Comparison of ENCODE assay signal across 17 cellular contexts in the genomic region with DNA sequence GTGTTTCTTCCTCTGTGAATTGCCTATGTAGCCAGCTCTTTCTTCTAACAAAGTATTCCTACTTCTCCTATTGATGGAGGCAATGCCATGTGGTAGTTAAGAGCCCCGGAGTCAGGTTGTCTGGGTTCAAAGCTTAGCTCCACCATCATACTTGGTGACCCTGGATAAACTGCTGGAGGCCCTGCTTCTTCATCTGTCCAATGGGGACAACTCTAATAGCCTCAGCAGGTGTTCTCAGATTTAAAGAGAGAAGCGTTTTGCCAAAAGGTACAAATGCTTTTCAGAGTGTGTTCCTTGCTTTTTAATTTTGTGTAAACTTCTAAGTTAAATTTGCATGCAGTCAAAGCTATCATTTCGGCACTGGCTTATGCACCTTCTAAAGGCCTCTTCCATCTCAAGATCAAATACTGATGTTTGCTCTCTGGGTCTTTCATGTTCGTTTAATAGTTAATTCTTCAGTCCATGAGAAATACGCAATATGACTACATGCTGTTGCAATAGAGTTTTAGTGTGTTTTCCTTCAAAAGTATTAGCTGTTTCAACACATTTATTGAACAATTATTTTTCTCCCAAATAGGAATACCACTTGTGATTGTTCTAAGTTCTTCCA.
A peak's percentile ranks its signal among the peaks of the same experiment; 100 is the strongest.
DNase-seq lines count a peak whose midpoint lies in the region; ATAC-seq and TF ChIP-seq lines count a peak whose summit lies in the region.
"Had no signal": no experiment of that assay in that cellular context is flagged by ENCODE, and none has a peak within 500 bp of the region (broad histone marks: within the 10 kb centered on the region; RNA-seq: fewer than 3 reads in every experiment).

No MANE protein-coding gene starts in this region.

- H3K27ac Mint-ChIP-seq in natural killer cell = peak overlapping the region; percentile 68 to 76
- no peak overlapping the region for H3K27ac Mint-ChIP-seq in natural killer cell treated with Interleukin-12 subunit alpha and Interleukin-12 subunit beta and Interleukin-15 and Interleukin-18, amount 100 ng/mL, for 72 hours
- peak overlapping the region in 4 of 6 donors; percentile 34 to 67 (median 38) for H3K27ac Mint-ChIP-seq in immature natural killer cell
- no peak overlapping the region for H3K27ac Mint-ChIP-seq in progenitor cell of endocrine pancreas

- H3K4me3 Mint-ChIP-seq in natural killer cell = no peak overlapping the region
- no peak overlapping the region for H3K4me3 Mint-ChIP-seq in natural killer cell treated with Interleukin-12 subunit alpha and Interleukin-12 subunit beta and Interleukin-15 and Interleukin-18, amount 100 ng/mL, for 72 hours
- H3K4me3 Mint-ChIP-seq in immature natural killer cell = no peak overlapping the region
- H3K4me3 Mint-ChIP-seq in progenitor cell of endocrine pancreas (ENCODE audit: low read depth) = no peak overlapping the region
- H3K4me3 Mint-ChIP-seq: CD14-positive monocyte had no signal

- H3K36me3 Mint-ChIP-seq in natural killer cell (peaks cover 6% of the 10 kb centered on the region), immature natural killer cell (no peaks in the 10 kb centered on the region), progenitor cell of endocrine pancreas (ENCODE audit: insufficient read depth) (peaks cover 4% of the 10 kb centered on the region)
- no peaks in the 10 kb centered on the region for H3K36me3 Mint-ChIP-seq in natural killer cell treated with Interleukin-12 subunit alpha and Interleukin-12 subunit beta and Interleukin-15 and Interleukin-18, amount 100 ng/mL, for 72 hours

- H3K4me1 Mint-ChIP-seq in natural killer cell (peaks cover 79 to 94% of the 10 kb centered on the region in 2 donors), immature natural killer cell (peaks cover 83 to 95% of the 10 kb centered on the region in 2 donors), progenitor cell of endocrine pancreas (ENCODE audit: low read depth) (peaks cover 31% of the 10 kb centered on the region)
- peaks cover 32 to 69% of the 10 kb centered on the region in 2 donors for H3K4me1 Mint-ChIP-seq in natural killer cell treated with Interleukin-12 subunit alpha and Interleukin-12 subunit beta and Interleukin-15 and Interleukin-18, amount 100 ng/mL, for 72 hours (ENCODE audit: low read depth in 2 of 2)

- H3K27me3 Mint-ChIP-seq in natural killer cell (ENCODE audit: low read depth in 2 of 2) (no peaks in the 10 kb centered on the region), immature natural killer cell (ENCODE audit: low read depth in 3 of 3) (peaks cover 0 to 4% (median 0%) of the 10 kb centered on the region in 3 donors), progenitor cell of endocrine pancreas (no peaks in the 10 kb centered on the region)
- no peaks in the 10 kb centered on the region for H3K27me3 Mint-ChIP-seq in natural killer cell treated with Interleukin-12 subunit alpha and Interleukin-12 subunit beta and Interleukin-15 and Interleukin-18, amount 100 ng/mL, for 72 hours

- H3K9me3 Mint-ChIP-seq in natural killer cell = no peaks in the 10 kb centered on the region
- no peaks in the 10 kb centered on the region for H3K9me3 Mint-ChIP-seq in natural killer cell treated with Interleukin-12 subunit alpha and Interleukin-12 subunit beta and Interleukin-15 and Interleukin-18, amount 100 ng/mL, for 72 hours
- no peaks in the 10 kb centered on the region for H3K9me3 Mint-ChIP-seq in immature natural killer cell
- H3K9me3 Mint-ChIP-seq in progenitor cell of endocrine pancreas (ENCODE audit: low read depth) = no peaks in the 10 kb centered on the region
- H3K9me3 Mint-ChIP-seq: CD14-positive monocyte had no signal

- H3K27ac ChIP-seq in WERI-Rb-1 = peak overlapping the region; percentile 52
- H3K27ac ChIP-seq: GM23248, KMS-11 had no signal

- TF ChIP-seq CTCF in natural killer cell (IDR thresholded peaks at IDR 0.05) (no peak), WERI-Rb-1 (IDR thresholded peaks at IDR 0.05; ENCODE audit: low read depth, low read length) (no peak), progenitor cell of endocrine pancreas (IDR thresholded peaks at IDR 0.05; ENCODE audit: unreplicated experiment) (no peak)

- peaks cover 5% of the 10 kb centered on the region for H3K36me3 ChIP-seq in WERI-Rb-1

- intact Hi-C loops in natural killer cell (cut with micrococcal nuclease) = no loop called here

- no peaks in the 10 kb centered on the region for H3K9me3 ChIP-seq in WERI-Rb-1 (ENCODE audit: severe bottlenecking)
- H3K9me3 ChIP-seq: Peyer's patch had no signal

- no peak for ATAC-seq in natural killer cell
- no peak for ATAC-seq in natural killer cell treated with Interleukin-12 subunit alpha and Interleukin-12 subunit beta and Interleukin-15 and Interleukin-18, amount 100 ng/mL, for 72 hours
- ATAC-seq in HG02678 (IDR thresholded peaks at IDR 0.05; ENCODE audit: unreplicated experiment) = no peak
- no peak for ATAC-seq in GM19467 (IDR thresholded peaks at IDR 0.05; ENCODE audit: unreplicated experiment)

- no peaks in the 10 kb centered on the region for H3K27me3 ChIP-seq in WERI-Rb-1 (ENCODE audit: insufficient read depth, low read depth, severe bottlenecking)
- H3K27me3 ChIP-seq: Peyer's patch had no signal

- no peak overlapping the region for H3K4me3 ChIP-seq in WERI-Rb-1 (ENCODE audit: low read depth, low read length)
- H3K4me3 ChIP-seq: GM23248, Peyer's patch had no signal

- no peak for DNase-seq in natural killer cell
- DNase-seq in natural killer cell treated with Interleukin-12 subunit alpha and Interleukin-12 subunit beta and Interleukin-15 and Interleukin-18, amount 100 ng/mL, for 72 hours (ENCODE audit: low spot score) = no peak
- DNase-seq in WERI-Rb-1 = peak; percentile 47
- no peak for DNase-seq in immature natural killer cell
- no peak for DNase-seq in NOMO-1 treated with DMSO at 0.1 percent for 48 hours (lab: John Stamatoyannopoulos, UW; ENCODE audit: unreplicated experiment)
- DNase-seq in progenitor cell of endocrine pancreas (ENCODE audit: low spot score, unreplicated experiment) = no peak
- DNase-seq: DMS79 treated with DMSO at 0.1 percent for 48 hours, GM23248, NCI-H1092, NCI-H1694 treated with DMSO at 0.1 percent for 48 hours, NCI-H345, Peyer's patch, Right ventricle myocardium superior had no signal

Comparison
In these comparisons a context has a peak if more than half of its experiments do, and no peak if none do; other contexts are left out.
1. H3K27ac Mint-ChIP-seq: peak in natural killer cell (2 of 2) and immature natural killer cell (4 of 6); none in natural killer cell treated with Interleukin-12 subunit alpha and Interleukin-12 subunit beta and Interleukin-15 and Interleukin-18, amount 100 ng/mL, for 72 hours (0 of 2) and progenitor cell of endocrine pancreas (single experiment).